In the genomic region with DNA sequence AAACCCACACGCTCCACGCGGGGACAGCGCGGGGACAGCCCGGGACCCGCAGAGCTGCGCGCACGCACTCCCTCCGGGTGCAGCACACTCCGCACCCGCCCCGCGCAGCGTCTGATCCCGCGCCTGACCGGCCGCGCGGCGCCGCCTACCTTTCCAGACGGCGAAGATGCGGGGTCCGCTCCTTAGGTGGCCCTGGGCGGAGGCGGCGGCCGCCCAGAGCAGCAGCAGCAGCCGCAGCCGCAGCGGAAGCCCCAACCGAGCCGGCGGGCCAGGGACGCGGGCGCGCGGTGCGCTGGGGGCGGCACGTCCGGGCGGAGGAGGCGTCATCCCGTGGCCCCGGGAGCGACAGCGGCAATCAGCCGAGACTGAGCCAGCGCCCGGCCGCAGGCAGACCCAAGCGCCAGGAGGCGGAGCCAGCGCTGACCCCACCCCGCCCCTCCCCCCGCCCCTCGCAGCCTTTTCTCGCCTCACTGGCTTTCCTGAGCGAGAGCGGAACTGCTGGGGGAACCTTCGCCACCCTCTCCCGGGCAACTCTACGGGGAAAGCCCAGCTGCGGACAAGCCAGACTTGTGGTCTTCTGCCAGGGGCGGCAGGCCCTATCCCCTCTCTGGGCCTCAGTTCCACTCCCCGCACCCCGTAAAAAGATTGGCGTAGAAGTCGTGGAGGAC, we compare ENCODE assay signal across 1 cellular context.
TF ChIP-seq lines count a peak whose summit lies in the region.

A gene with protein sequence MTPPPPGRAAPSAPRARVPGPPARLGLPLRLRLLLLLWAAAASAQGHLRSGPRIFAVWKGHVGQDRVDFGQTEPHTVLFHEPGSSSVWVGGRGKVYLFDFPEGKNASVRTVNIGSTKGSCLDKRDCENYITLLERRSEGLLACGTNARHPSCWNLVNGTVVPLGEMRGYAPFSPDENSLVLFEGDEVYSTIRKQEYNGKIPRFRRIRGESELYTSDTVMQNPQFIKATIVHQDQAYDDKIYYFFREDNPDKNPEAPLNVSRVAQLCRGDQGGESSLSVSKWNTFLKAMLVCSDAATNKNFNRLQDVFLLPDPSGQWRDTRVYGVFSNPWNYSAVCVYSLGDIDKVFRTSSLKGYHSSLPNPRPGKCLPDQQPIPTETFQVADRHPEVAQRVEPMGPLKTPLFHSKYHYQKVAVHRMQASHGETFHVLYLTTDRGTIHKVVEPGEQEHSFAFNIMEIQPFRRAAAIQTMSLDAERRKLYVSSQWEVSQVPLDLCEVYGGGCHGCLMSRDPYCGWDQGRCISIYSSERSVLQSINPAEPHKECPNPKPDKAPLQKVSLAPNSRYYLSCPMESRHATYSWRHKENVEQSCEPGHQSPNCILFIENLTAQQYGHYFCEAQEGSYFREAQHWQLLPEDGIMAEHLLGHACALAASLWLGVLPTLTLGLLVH (minus strand): TSS at position 367 of the 668 bp plus-strand sequence. CDS start 40 bp downstream, at position 327.

TF ChIP-seq in HEK293, 187 proteins besides CTCF, POLR2A, EP300 and RAD21 (continued from another document and continues in another):
- TF ChIP-seq ZNF341 (tag by site-specific recombination; IDR thresholded peaks at IDR 0.05; ENCODE audit: low read depth) (0 out of 2 replicates have a peak, but pooled peaks have one; percentile 12), ZNF10 (tag by site-specific recombination; IDR thresholded peaks at IDR 0.05) (no peak), EGR2 (tag by site-specific recombination; IDR thresholded peaks at IDR 0.05; ENCODE audit: low read depth) (peak; percentile 75; the same call in 1 of the 2 replicates), ZBTB48 (tag by site-specific recombination; IDR thresholded peaks at IDR 0.05) (peak; percentile 41; the same call in 1 of the 2 replicates), ZNF521 (tag by site-specific recombination; IDR thresholded peaks at IDR 0.05) (no peak), IKZF3 (tag by site-specific recombination; IDR thresholded peaks at IDR 0.05) (peak; percentile 66; the same call in 1 of the 2 replicates), ZNF600 (tag by site-specific recombination; IDR thresholded peaks at IDR 0.05) (peak; percentile 99), KLF8 (tag by site-specific recombination; IDR thresholded peaks at IDR 0.05) (peak; percentile 27; the same call in 1 of the 2 replicates), SP2 (tag by site-specific recombination; IDR thresholded peaks at IDR 0.05) (peak; percentile 74), BCL11B (tag by site-specific recombination; IDR thresholded peaks at IDR 0.05; ENCODE audit: low read depth) (no peak), TRIM28 (IDR thresholded peaks at IDR 0.05; ENCODE audit: borderline replicate concordance, low read length) (0 out of 2 replicates have a peak, but pooled peaks have one; percentile 34), SP3 (tag by site-specific recombination; IDR thresholded peaks at IDR 0.05) (peak; percentile 65), ZNF548 (tag by site-specific recombination; IDR thresholded peaks at IDR 0.05) (no peak), ZNF146 (tag by site-specific recombination; IDR thresholded peaks at IDR 0.05) (peak; percentile 9; the same call in 1 of the 2 replicates), ZIC2 (tag by site-specific recombination; IDR thresholded peaks at IDR 0.05) (peak; percentile 70), ZNF140 (tag by site-specific recombination; IDR thresholded peaks at IDR 0.05) (peak; percentile 100), ZSCAN30 (tag by site-specific recombination; IDR thresholded peaks at IDR 0.05) (peak; percentile 89), GLI4 (tag by site-specific recombination; IDR thresholded peaks at IDR 0.05) (0 out of 2 replicates have a peak, but pooled peaks have one; percentile 43), ZNF37A (tag by site-specific recombination; IDR thresholded peaks at IDR 0.05) (no peak), ZNF112 (tag by site-specific recombination; IDR thresholded peaks at IDR 0.05) (no peak), ZNF585B (tag by site-specific recombination; IDR thresholded peaks at IDR 0.05) (0 out of 2 replicates have a peak, but pooled peaks have one; percentile 8), HOXC10 (CRISPR knock-in tag; IDR thresholded peaks at IDR 0.05) (0 out of 2 replicates have a peak, but pooled peaks have one; percentile 78), GLIS2 (tag by site-specific recombination; IDR thresholded peaks at IDR 0.05) (no peak; the same call in 1 of the 2 replicates), ZNF629 (tag by site-specific recombination; IDR thresholded peaks at IDR 0.05) (0 out of 2 replicates have a peak, but pooled peaks have one; percentile 22), ZBTB20 (tag by site-specific recombination; IDR thresholded peaks at IDR 0.05) (peak; percentile 86), ZNF184 (tag by site-specific recombination; IDR thresholded peaks at IDR 0.05) (peak; percentile 66), ZNF561 (tag by site-specific recombination; IDR thresholded peaks at IDR 0.05; ENCODE audit: borderline replicate concordance) (peak; percentile 93)
- TF ChIP-seq, protein P1, sequence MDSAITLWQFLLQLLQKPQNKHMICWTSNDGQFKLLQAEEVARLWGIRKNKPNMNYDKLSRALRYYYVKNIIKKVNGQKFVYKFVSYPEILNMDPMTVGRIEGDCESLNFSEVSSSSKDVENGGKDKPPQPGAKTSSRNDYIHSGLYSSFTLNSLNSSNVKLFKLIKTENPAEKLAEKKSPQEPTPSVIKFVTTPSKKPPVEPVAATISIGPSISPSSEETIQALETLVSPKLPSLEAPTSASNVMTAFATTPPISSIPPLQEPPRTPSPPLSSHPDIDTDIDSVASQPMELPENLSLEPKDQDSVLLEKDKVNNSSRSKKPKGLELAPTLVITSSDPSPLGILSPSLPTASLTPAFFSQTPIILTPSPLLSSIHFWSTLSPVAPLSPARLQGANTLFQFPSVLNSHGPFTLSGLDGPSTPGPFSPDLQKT (IDR thresholded peaks at IDR 0.05; ENCODE audit: borderline replicate concordance, low read depth, low read length) = no peak
- TF ChIP-seq, protein P2, sequence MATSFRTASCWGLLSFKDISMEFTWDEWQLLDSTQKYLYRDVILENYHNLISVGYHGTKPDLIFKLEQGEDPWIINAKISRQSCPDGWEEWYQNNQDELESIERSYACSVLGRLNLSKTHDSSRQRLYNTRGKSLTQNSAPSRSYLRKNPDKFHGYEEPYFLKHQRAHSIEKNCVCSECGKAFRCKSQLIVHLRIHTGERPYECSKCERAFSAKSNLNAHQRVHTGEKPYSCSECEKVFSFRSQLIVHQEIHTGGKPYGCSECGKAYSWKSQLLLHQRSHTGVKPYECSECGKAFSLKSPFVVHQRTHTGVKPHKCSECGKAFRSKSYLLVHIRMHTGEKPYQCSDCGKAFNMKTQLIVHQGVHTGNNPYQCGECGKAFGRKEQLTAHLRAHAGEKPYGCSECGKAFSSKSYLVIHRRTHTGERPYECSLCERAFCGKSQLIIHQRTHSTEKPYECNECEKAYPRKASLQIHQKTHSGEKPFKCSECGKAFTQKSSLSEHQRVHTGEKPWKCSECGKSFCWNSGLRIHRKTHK (tag by site-specific recombination; IDR thresholded peaks at IDR 0.05) = no peak
- TF ChIP-seq, protein P3, sequence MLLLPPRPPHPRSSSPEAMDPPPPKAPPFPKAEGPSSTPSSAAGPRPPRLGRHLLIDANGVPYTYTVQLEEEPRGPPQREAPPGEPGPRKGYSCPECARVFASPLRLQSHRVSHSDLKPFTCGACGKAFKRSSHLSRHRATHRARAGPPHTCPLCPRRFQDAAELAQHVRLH (tag by site-specific recombination; IDR thresholded peaks at IDR 0.05) = no peak
- TF ChIP-seq, protein P4, sequence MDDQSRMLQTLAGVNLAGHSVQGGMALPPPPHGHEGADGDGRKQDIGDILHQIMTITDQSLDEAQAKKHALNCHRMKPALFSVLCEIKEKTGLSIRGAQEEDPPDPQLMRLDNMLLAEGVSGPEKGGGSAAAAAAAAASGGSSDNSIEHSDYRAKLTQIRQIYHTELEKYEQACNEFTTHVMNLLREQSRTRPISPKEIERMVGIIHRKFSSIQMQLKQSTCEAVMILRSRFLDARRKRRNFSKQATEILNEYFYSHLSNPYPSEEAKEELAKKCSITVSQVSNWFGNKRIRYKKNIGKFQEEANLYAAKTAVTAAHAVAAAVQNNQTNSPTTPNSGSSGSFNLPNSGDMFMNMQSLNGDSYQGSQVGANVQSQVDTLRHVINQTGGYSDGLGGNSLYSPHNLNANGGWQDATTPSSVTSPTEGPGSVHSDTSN (CRISPR knock-in tag; IDR thresholded peaks at IDR 0.05) = peak; percentile 81; the same call in 1 of the 2 replicates
- TF ChIP-seq, protein P5, sequence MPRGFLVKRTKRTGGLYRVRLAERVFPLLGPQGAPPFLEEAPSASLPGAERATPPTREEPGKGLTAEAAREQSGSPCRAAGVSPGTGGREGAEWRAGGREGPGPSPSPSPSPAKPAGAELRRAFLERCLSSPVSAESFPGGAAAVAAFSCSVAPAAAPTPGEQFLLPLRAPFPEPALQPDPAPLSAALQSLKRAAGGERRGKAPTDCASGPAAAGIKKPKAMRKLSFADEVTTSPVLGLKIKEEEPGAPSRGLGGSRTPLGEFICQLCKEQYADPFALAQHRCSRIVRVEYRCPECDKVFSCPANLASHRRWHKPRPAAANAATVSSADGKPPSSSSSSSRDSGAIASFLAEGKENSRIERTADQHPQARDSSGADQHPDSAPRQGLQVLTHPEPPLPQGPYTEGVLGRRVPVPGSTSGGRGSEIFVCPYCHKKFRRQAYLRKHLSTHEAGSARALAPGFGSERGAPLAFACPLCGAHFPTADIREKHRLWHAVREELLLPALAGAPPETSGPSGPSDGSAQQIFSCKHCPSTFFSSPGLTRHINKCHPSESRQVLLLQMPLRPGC (tag by site-specific recombination; IDR thresholded peaks at IDR 0.05) = 0 out of 2 replicates have a peak, but pooled peaks have one; percentile 38
- TF ChIP-seq, protein P6, sequence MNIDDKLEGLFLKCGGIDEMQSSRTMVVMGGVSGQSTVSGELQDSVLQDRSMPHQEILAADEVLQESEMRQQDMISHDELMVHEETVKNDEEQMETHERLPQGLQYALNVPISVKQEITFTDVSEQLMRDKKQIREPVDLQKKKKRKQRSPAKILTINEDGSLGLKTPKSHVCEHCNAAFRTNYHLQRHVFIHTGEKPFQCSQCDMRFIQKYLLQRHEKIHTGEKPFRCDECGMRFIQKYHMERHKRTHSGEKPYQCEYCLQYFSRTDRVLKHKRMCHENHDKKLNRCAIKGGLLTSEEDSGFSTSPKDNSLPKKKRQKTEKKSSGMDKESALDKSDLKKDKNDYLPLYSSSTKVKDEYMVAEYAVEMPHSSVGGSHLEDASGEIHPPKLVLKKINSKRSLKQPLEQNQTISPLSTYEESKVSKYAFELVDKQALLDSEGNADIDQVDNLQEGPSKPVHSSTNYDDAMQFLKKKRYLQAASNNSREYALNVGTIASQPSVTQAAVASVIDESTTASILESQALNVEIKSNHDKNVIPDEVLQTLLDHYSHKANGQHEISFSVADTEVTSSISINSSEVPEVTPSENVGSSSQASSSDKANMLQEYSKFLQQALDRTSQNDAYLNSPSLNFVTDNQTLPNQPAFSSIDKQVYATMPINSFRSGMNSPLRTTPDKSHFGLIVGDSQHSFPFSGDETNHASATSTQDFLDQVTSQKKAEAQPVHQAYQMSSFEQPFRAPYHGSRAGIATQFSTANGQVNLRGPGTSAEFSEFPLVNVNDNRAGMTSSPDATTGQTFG (tag by site-specific recombination; IDR thresholded peaks at IDR 0.05; ENCODE audit: borderline replicate concordance) = no peak
- TF ChIP-seq, protein P7, sequence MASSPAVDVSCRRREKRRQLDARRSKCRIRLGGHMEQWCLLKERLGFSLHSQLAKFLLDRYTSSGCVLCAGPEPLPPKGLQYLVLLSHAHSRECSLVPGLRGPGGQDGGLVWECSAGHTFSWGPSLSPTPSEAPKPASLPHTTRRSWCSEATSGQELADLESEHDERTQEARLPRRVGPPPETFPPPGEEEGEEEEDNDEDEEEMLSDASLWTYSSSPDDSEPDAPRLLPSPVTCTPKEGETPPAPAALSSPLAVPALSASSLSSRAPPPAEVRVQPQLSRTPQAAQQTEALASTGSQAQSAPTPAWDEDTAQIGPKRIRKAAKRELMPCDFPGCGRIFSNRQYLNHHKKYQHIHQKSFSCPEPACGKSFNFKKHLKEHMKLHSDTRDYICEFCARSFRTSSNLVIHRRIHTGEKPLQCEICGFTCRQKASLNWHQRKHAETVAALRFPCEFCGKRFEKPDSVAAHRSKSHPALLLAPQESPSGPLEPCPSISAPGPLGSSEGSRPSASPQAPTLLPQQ (tag by site-specific recombination; IDR thresholded peaks at IDR 0.05) = 0 out of 2 replicates have a peak, but pooled peaks have one; percentile 44
- TF ChIP-seq, protein P8, sequence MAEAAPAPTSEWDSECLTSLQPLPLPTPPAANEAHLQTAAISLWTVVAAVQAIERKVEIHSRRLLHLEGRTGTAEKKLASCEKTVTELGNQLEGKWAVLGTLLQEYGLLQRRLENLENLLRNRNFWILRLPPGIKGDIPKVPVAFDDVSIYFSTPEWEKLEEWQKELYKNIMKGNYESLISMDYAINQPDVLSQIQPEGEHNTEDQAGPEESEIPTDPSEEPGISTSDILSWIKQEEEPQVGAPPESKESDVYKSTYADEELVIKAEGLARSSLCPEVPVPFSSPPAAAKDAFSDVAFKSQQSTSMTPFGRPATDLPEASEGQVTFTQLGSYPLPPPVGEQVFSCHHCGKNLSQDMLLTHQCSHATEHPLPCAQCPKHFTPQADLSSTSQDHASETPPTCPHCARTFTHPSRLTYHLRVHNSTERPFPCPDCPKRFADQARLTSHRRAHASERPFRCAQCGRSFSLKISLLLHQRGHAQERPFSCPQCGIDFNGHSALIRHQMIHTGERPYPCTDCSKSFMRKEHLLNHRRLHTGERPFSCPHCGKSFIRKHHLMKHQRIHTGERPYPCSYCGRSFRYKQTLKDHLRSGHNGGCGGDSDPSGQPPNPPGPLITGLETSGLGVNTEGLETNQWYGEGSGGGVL (tag by site-specific recombination; IDR thresholded peaks at IDR 0.05) = peak; percentile 56; the same call in 1 of the 2 replicates
- TF ChIP-seq, protein P9, sequence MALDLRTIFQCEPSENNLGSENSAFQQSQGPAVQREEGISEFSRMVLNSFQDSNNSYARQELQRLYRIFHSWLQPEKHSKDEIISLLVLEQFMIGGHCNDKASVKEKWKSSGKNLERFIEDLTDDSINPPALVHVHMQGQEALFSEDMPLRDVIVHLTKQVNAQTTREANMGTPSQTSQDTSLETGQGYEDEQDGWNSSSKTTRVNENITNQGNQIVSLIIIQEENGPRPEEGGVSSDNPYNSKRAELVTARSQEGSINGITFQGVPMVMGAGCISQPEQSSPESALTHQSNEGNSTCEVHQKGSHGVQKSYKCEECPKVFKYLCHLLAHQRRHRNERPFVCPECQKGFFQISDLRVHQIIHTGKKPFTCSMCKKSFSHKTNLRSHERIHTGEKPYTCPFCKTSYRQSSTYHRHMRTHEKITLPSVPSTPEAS (tag by site-specific recombination; IDR thresholded peaks at IDR 0.05) = no peak
- TF ChIP-seq, protein P10, sequence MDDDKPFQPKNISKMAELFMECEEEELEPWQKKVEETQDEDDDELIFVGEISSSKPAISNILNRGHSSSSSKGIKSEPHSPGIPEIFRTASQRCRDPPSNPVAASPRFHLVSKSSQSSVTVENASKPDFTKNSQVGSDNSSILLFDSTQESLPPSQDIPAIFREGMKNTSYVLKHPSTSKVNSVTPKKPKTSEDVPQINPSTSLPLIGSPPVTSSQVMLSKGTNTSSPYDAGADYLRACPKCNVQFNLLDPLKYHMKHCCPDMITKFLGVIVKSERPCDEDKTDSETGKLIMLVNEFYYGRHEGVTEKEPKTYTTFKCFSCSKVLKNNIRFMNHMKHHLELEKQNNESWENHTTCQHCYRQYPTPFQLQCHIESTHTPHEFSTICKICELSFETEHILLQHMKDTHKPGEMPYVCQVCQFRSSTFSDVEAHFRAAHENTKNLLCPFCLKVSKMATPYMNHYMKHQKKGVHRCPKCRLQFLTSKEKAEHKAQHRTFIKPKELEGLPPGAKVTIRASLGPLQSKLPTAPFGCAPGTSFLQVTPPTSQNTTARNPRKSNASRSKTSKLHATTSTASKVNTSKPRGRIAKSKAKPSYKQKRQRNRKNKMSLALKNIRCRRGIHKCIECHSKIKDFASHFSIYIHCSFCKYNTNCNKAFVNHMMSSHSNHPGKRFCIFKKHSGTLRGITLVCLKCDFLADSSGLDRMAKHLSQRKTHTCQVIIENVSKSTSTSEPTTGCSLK (tag by site-specific recombination; IDR thresholded peaks at IDR 0.05) = no peak
